In the genomic region with DNA sequence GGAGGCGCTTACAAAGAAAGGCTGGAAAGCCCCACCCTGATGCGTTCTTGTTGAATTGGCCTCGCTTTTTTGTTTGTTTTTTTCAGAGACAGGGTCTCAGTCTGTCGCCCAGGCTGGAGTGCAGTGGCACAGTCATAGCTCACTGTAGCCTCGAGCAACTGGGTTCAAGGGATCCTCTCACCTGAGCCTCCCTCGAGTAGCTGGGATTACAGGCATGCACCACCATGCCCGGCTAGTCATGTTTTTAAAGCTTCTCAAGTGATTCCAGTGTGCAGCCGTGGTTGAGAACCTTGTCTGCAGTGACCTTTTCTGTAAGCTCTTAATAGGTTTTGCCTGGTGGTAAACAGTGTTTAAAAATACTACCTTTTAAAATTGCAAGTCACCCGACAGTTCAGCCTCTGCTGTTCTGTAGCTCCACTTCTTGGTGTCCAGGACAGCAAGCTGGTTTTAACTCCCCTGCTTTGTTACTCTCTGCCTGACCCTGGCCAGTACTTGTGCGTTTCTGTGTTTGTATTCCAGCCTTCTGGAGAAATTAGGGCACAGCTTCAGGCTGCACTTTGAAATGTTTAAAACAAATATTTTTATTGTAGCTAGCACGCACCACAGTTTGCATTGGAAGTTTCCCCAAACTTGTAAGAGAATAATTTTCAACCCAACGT, we compare ENCODE assay signal across 1 cellular context.
TF ChIP-seq lines count a peak whose summit lies in the region.

No MANE protein-coding gene starts in this region.

TF ChIP-seq in K562, 482 proteins besides CTCF, POLR2A, EP300 and RAD21:
- peak; percentile 38; the same call in 1 of the 2 replicates for TF ChIP-seq NFE2 (IDR thresholded peaks at IDR 0.05; ENCODE audit: low read depth)
- peak; percentile 55; the same call in 1 of the 2 replicates for TF ChIP-seq C11orf30 (IDR thresholded peaks at IDR 0.05; ENCODE audit: low read depth)
- peak; percentile 39; the same call in 1 of the 2 replicates for TF ChIP-seq ZNF316 (IDR thresholded peaks at IDR 0.05)
- no peak for TF ChIP-seq CBX1 (IDR thresholded peaks at IDR 0.05; ENCODE audit: low read depth)
- no peak for TF ChIP-seq XRCC3 (IDR thresholded peaks at IDR 0.05)
- TF ChIP-seq PHTF2 (CRISPR knock-in tag; IDR thresholded peaks at IDR 0.05) = no peak
- no peak for TF ChIP-seq ZNF232 (CRISPR knock-in tag; IDR thresholded peaks at IDR 0.05)
- no peak for TF ChIP-seq SAFB2 (IDR thresholded peaks at IDR 0.05; ENCODE audit: borderline replicate concordance, low read depth, low read length, severe bottlenecking)
- TF ChIP-seq, protein P1, sequence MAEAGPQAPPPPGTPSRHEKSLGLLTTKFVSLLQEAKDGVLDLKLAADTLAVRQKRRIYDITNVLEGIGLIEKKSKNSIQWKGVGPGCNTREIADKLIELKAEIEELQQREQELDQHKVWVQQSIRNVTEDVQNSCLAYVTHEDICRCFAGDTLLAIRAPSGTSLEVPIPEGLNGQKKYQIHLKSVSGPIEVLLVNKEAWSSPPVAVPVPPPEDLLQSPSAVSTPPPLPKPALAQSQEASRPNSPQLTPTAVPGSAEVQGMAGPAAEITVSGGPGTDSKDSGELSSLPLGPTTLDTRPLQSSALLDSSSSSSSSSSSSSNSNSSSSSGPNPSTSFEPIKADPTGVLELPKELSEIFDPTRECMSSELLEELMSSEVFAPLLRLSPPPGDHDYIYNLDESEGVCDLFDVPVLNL (CRISPR knock-in tag; IDR thresholded peaks at IDR 0.05; ENCODE audit: low read depth) = no peak
- TF ChIP-seq MAFG (tag; conservative IDR thresholded peaks at IDR 0.05) = peak; percentile 43
